ENCODE assay signal across 28 cellular contexts in the genomic region with DNA sequence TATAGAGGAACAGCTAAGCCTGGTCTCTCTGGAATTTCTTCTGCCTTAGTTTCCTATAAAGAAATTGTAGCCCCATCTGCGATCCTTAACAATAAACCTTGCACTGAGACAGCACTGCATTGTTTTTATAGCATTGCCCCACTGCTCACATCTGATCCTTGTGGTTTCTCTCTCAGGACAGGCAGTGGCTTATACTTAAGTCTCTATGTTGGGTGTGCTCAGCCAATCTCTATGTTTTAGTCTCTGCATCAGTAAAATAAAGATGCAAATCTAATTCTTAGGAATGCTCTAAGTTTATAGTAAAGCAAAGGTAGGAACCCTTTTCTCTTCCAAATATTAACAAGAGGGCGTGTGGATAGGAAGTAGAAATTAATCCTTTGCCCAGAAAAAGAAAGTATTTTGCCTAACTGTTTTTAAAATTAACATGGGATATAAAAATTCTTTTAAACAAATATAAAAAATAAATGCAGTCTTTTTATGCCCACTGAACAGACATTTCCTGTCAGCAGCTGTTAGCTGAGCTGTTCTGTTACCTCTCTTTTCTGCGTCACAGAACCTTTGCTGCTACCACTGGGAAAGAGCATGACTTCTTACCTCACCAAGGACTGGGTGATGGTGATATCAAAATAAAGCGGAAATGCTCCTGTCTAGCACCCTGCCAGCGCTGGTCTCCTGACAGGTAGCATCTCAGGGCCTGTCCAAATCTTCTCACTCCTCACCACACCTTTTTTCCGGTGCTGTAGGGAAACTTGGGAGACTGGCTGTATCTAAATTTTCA. TPM values are rescaled to one million over a fixed set of nuclear protein-coding genes. Genes with fewer than 3 reads are reported as not detected.
DNase-seq lines count a peak whose midpoint lies in the region; ATAC-seq and TF ChIP-seq lines count a peak whose summit lies in the region.
"Had no signal": no experiment of that assay in that cellular context is flagged by ENCODE, and none has a peak within 500 bp of the region (broad histone marks: within the 10 kb centered on the region; RNA-seq: fewer than 3 reads in every experiment).

No MANE protein-coding gene starts in this region.

- H3K9me3 ChIP-seq in OCI-LY1 (ENCODE audit: low read length), result no peaks in the 10 kb centered on the region
- H3K9me3 ChIP-seq: psoas muscle, transverse colon had no signal

- peak; percentile 74 for DNase-seq in choroid plexus epithelial cell (ENCODE audit: low read depth)
- DNase-seq in renal cortical epithelial cell (ENCODE audit: low read depth), result peak; percentile 7
- DNase-seq in occipital lobe (lab: John Stamatoyannopoulos, UW), result no peak
- no peak for DNase-seq in kidney tubule cell (ENCODE audit: low spot score)
- DNase-seq in ureter (ENCODE audit: low spot score), result no peak
- no peak for DNase-seq in CD14-positive monocyte (ENCODE audit: low spot score)
- DNase-seq: activated CD4-positive, alpha-beta T cell treated with anti-CD3 and anti-CD28 coated beads, Interleukin-2, amount 50 U/mL, for 1 hour; activated CD8-positive, alpha-beta memory T cell treated with anti-CD3 and anti-CD28 coated beads, Interleukin-2, amount 50 U/mL, for 4 hours; activated effector memory CD4-positive, alpha-beta T cell treated with Interleukin-2 at 50 U/mL for 16 hours; CD4-positive, alpha-beta memory T cell; DMS153; dorsolateral prefrontal cortex; erythroblast; NCI-H1436 treated with DMSO at 0.1 percent for 48 hours; NCI-H226; NCI-H82; PC-9; psoas muscle; SHP77 treated with DMSO at 0.1 percent for 48 hours; small intestine; stimulated activated CD4-positive, alpha-beta T cell treated with anti-CD3 and anti-CD28 coated beads, Interleukin-2, amount 100 ng/mL, for 48 hours; T-helper 1 cell; transverse colon had no signal

- H3K36me3 ChIP-seq in OCI-LY1 (ENCODE audit: insufficient read depth, low read length), result peaks cover 48% of the 10 kb centered on the region
- H3K36me3 ChIP-seq: transverse colon had no signal

- no peaks in the 10 kb centered on the region for H4K20me1 ChIP-seq in OCI-LY1 (ENCODE audit: insufficient read depth, low read length)

- peaks cover 78% of the 10 kb centered on the region for H3K4me1 ChIP-seq in OCI-LY1 (ENCODE audit: insufficient read depth, low read length, severe bottlenecking)
- H3K4me1 ChIP-seq: psoas muscle had no signal

- H3K79me2 ChIP-seq in OCI-LY1 (ENCODE audit: insufficient read depth, low read length), result peaks cover 9% of the 10 kb centered on the region; the same call in 1 of the 2 replicates

- no peak overlapping the region for H3K4me3 Mint-ChIP-seq in CD14-positive monocyte
- H3K4me3 Mint-ChIP-seq: CD4-positive, alpha-beta memory T cell; neural crest cell; stimulated activated naive CD8-positive, alpha-beta T cell treated with anti-CD3 and anti-CD28 coated beads, Interleukin-15, Interleukin-2, amounts not matched to agents 100 ng/mL and 50 ng/mL, for 24 hours had no signal

- H3F3A ChIP-seq in OCI-LY1 (ENCODE audit: insufficient read depth, low read length), result 0 out of 2 replicates have a peak, but pooled peaks cover 5% of the 10 kb centered on the region

- no peaks in the 10 kb centered on the region for H3K27me3 ChIP-seq in OCI-LY1 (ENCODE audit: insufficient read depth, low read length)
- H3K27me3 ChIP-seq: dorsolateral prefrontal cortex, transverse colon had no signal

- H3K36me3 Mint-ChIP-seq in CD14-positive monocyte, result peaks cover 48 to 62% of the 10 kb centered on the region in 2 donors

- peak overlapping the region; percentile 38 for H3K4me2 ChIP-seq in OCI-LY1 (ENCODE audit: low read length)
- H3K4me2 ChIP-seq: PC-9 had no signal

- H3K27me3 Mint-ChIP-seq in CD14-positive monocyte (ENCODE audit: low read depth in 3 of 3), result peaks cover 0 to 1% (median 0%) of the 10 kb centered on the region in 3 donors
- H3K27me3 Mint-ChIP-seq: CD4-positive, alpha-beta memory T cell; stimulated activated naive CD8-positive, alpha-beta T cell treated with anti-CD3 and anti-CD28 coated beads, Interleukin-15, Interleukin-2, amounts not matched to agents 100 ng/mL and 50 ng/mL, for 24 hours had no signal

- H3K4me3 ChIP-seq in OCI-LY1 (ENCODE audit: low read depth, low read length, poor library complexity, severe bottlenecking), result no peak overlapping the region
- no peak overlapping the region for H3K4me3 ChIP-seq in choroid plexus epithelial cell (ENCODE audit: low read depth, low read length)
- H3K4me3 ChIP-seq: dorsolateral prefrontal cortex, PC-9, psoas muscle, transverse colon had no signal

- H3K9me2 ChIP-seq in OCI-LY1 (ENCODE audit: low read depth, low read length), result no peaks in the 10 kb centered on the region

- intact Hi-C loops in CD14-positive monocyte (cut with micrococcal nuclease), result no loop called here

- H3K9ac ChIP-seq in OCI-LY1 (ENCODE audit: low read length), result peak overlapping the region; percentile 48

- ATAC-seq in GM18868 (IDR thresholded peaks at IDR 0.05; ENCODE audit: unreplicated experiment), result peak; percentile 56
- ATAC-seq: left lobe of liver, psoas muscle had no signal

- H3K4me1 Mint-ChIP-seq in CD14-positive monocyte, result peaks cover 8% of the 10 kb centered on the region
- H3K4me1 Mint-ChIP-seq: CD4-positive, alpha-beta memory T cell; neural crest cell had no signal

- TF ChIP-seq CTCF in OCI-LY1 (IDR thresholded peaks at IDR 0.05; ENCODE audit: low read length) (no peak), choroid plexus epithelial cell (conservative IDR thresholded peaks at IDR 0.05; ENCODE audit: low read depth, low read length) (no peak), CD14-positive monocyte (IDR thresholded peaks at IDR 0.05) (no peak)

- H3K9me3 Mint-ChIP-seq in CD14-positive monocyte, result no peaks in the 10 kb centered on the region
- H3K9me3 Mint-ChIP-seq: CD4-positive, alpha-beta memory T cell; neural crest cell; stimulated activated naive CD8-positive, alpha-beta T cell treated with anti-CD3 and anti-CD28 coated beads, Interleukin-15, Interleukin-2, amounts not matched to agents 100 ng/mL and 50 ng/mL, for 24 hours had no signal

- H2AFZ ChIP-seq in OCI-LY1 (ENCODE audit: low read length), result no peak overlapping the region
- H2AFZ ChIP-seq: PC-9 had no signal

- peak overlapping the region; percentile 95 for H3K27ac ChIP-seq in OCI-LY1 (ENCODE audit: low read depth, low read length, poor library complexity, severe bottlenecking)
- H3K27ac ChIP-seq: PC-9, psoas muscle, transverse colon had no signal

- H3K27ac Mint-ChIP-seq in CD14-positive monocyte, result peak overlapping the region in 1 of 7 donors; percentile 65
- H3K27ac Mint-ChIP-seq: CD4-positive, alpha-beta memory T cell; stimulated activated naive CD8-positive, alpha-beta T cell treated with anti-CD3 and anti-CD28 coated beads, Interleukin-15, Interleukin-2, amounts not matched to agents 100 ng/mL and 50 ng/mL, for 24 hours had no signal

RNA-seq across cellular contexts. Expression of gene MRPS27, which starts 29.5 kb away (rescaled TPM):
- total RNA-seq in renal cortical epithelial cell (58.2 and 92.7 TPM in 2 replicates), occipital lobe (69.4 TPM), ureter (69.0 TPM)
- 10 to 100 TPM; 15.3 to 19.2 TPM for polyA plus RNA-seq in CD14-positive monocyte

RNA-seq across cellular contexts. Expression of gene PTCD2, which starts 29.6 kb away (rescaled TPM):
- 6.9 and 9.4 TPM in 2 replicates for total RNA-seq in renal cortical epithelial cell
- 10.5 TPM for total RNA-seq in occipital lobe
- 17.0 TPM for total RNA-seq in ureter
- polyA plus RNA-seq in CD14-positive monocyte, result 1 to 10 TPM; 1.6 to 2.2 TPM

Comparison
In these comparisons a context has a peak if more than half of its experiments do, and no peak if none do; other contexts are left out.
1. DNase-seq: peak in choroid plexus epithelial cell (single experiment) and renal cortical epithelial cell (single experiment); none in occipital lobe (single experiment), kidney tubule cell (single experiment), ureter (single experiment) and CD14-positive monocyte (single experiment).